In genomic region chr2:227473019-227473461, GRCh38 we compare ENCODE assay signal across 8 cellular contexts. TPM values are rescaled to one million over a fixed set of nuclear protein-coding genes. Genes with fewer than 3 reads are reported as not detected.
DNase-seq lines count a peak whose midpoint lies in the region; ATAC-seq, FAIRE-seq and TF ChIP-seq lines count a peak whose summit lies in the region.

No MANE protein-coding gene starts in this region.

- H3K27ac ChIP-seq in HEK293 (ENCODE audit: extremely low read depth, low read depth, low read length) (peak overlapping the region; percentile 40; the same call in 1 of the 2 replicates), iPS-18a (ENCODE audit: low read length) (no peak overlapping the region), suprapubic skin (peak overlapping the region; percentile 92)

- no peak for TF ChIP-seq POLR2A in suprapubic skin (IDR thresholded peaks at IDR 0.05)

- no peak for ATAC-seq in WTC11

- peak overlapping the region; percentile 89 for H3K4me3 Mint-ChIP-seq in WTC11

- CTCF ChIA-PET in HEK293 (lab: Yijun Ruan, JAX) (interaction anchor here (0.6 to 1.7 kb wide), 9 partner anchors 9 to 1208 kb away, joined by 3 to 4 read pairs (median 3); no protein-coding TSS in a partner anchor), WTC11 (lab: Charles Lee) (interaction anchor here (0.6 to 0.9 kb wide), 2 partner anchors 13 to 185 kb away, joined by 3 read pairs; no protein-coding TSS in a partner anchor)

- peak overlapping the region; percentile 74 for H3K27ac Mint-ChIP-seq in WTC11

- 1% methylated on average over 18 of the region's 19 CpGs for WGBS in suprapubic skin

- H3K27me3 Mint-ChIP-seq in WTC11 (ENCODE audit: low read depth): no peaks in the 10 kb centered on the region

- H3K9me3 ChIP-seq in HEK293 (ENCODE audit: control insufficient read depth, insufficient read depth, low read depth, low read length): no peaks in the 10 kb centered on the region
- no peaks in the 10 kb centered on the region for H3K9me3 ChIP-seq in iPS-18a (ENCODE audit: control insufficient read depth, low read depth, low read length)
- no peaks in the 10 kb centered on the region for H3K9me3 ChIP-seq in suprapubic skin

- H3K4me1 Mint-ChIP-seq in WTC11: peaks cover 26% of the 10 kb centered on the region

- no peak for FAIRE-seq in urothelium cell line (lab: Jason Lieb, UNC)

- no peak for DNase-seq in AG09309 (ENCODE audit: low read depth)
- no peak for DNase-seq in WTC11 (ENCODE audit: low spot score)
- no peak for DNase-seq in suprapubic skin (ENCODE audit: low spot score in 2 of 2)
- DNase-seq in putamen (ENCODE audit: low spot score): no peak
- no peak for DNase-seq in stimulated activated CD4-positive, alpha-beta T cell treated with anti-CD3 and anti-CD28 coated beads, Interleukin-2, amount 100 ng/mL, for 48 hours
- no peak for DNase-seq in urothelium cell line (ENCODE audit: low spot score)

- H3K4me3 ChIP-seq in AG09309 (ENCODE audit: control insufficient read depth, low read depth, low read length): peak overlapping the region; percentile 79
- peak overlapping the region; percentile 90 for H3K4me3 ChIP-seq in HEK293 (ENCODE audit: low read depth, low read length)
- H3K4me3 ChIP-seq in iPS-18a (ENCODE audit: low read length): peak overlapping the region; percentile 90
- H3K4me3 ChIP-seq in suprapubic skin: peak overlapping the region; percentile 98

- no peaks in the 10 kb centered on the region for H3K9me3 Mint-ChIP-seq in WTC11

- no peaks in the 10 kb centered on the region for H3K36me3 Mint-ChIP-seq in WTC11

- TF ChIP-seq EP300 in suprapubic skin (IDR thresholded peaks at IDR 0.05): no peak

- H3K36me3 ChIP-seq in HEK293 (ENCODE audit: control insufficient read depth in 2 of 2, insufficient read depth in 1 of 2, low read length in 2 of 2) (no peaks in the 10 kb centered on the region), iPS-18a (ENCODE audit: control insufficient read depth, low read depth, low read length) (no peaks in the 10 kb centered on the region), suprapubic skin (no peaks in the 10 kb centered on the region)

- peak overlapping the region; percentile 71 for H3K9ac ChIP-seq in iPS-18a (ENCODE audit: low read length)

- H3K27me3 ChIP-seq in iPS-18a (ENCODE audit: control insufficient read depth, insufficient read depth, low read length): no peaks in the 10 kb centered on the region
- no peaks in the 10 kb centered on the region for H3K27me3 ChIP-seq in suprapubic skin

- POLR2A ChIA-PET in HEK293 (lab: Yijun Ruan, JAX) (interaction anchor here (0.6 to 1.2 kb wide), 2 partner anchors 51 to 67 kb away, joined by 3 to 7 read pairs; no protein-coding TSS in a partner anchor), WTC11 (lab: Charles Lee) (interaction anchor here (0.6 kb wide), 2 partner anchors 43 to 308 kb away, joined by 3 read pairs; no protein-coding TSS in a partner anchor)

- TF ChIP-seq CTCF in AG09309 (IDR thresholded peaks at IDR 0.05; ENCODE audit: control insufficient read depth, insufficient read depth, low read depth, low read length, missing control alignments) (no peak), HEK293 (tag by site-specific recombination; IDR thresholded peaks at IDR 0.05) (no peak), WTC11 (IDR thresholded peaks at IDR 0.05) (no peak), suprapubic skin (IDR thresholded peaks at IDR 0.05) (no peak)

- H3K4me1 ChIP-seq in HEK293 (ENCODE audit: control insufficient read depth, insufficient read depth, low read length) (peaks cover 10% of the 10 kb centered on the region), iPS-18a (ENCODE audit: control insufficient read depth, low read depth, low read length) (peaks cover 8% of the 10 kb centered on the region), suprapubic skin (peaks cover 23% of the 10 kb centered on the region)

TF ChIP-seq in HEK293, 187 proteins besides CTCF, POLR2A, EP300 and RAD21 (continues in another document):
- peak; percentile 53 for TF ChIP-seq ZNF335 (tag by site-specific recombination; conservative IDR thresholded peaks at IDR 0.05)
- no peak for TF ChIP-seq ZNF530 (tag by site-specific recombination; IDR thresholded peaks at IDR 0.05; ENCODE audit: low read depth)
- TF ChIP-seq, protein P1, sequence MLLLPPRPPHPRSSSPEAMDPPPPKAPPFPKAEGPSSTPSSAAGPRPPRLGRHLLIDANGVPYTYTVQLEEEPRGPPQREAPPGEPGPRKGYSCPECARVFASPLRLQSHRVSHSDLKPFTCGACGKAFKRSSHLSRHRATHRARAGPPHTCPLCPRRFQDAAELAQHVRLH (tag by site-specific recombination; IDR thresholded peaks at IDR 0.05): no peak
- TF ChIP-seq ZBTB7A (tag by site-specific recombination; IDR thresholded peaks at IDR 0.05; ENCODE audit: low read depth): no peak
- TF ChIP-seq SP7 (tag by site-specific recombination; IDR thresholded peaks at IDR 0.05): peak; percentile 43; the same call in 1 of the 2 replicates
- peak; percentile 35; the same call in 1 of the 2 replicates for TF ChIP-seq ZNF394 (tag by site-specific recombination; IDR thresholded peaks at IDR 0.05; ENCODE audit: borderline replicate concordance)
- peak; percentile 41; the same call in 1 of the 2 replicates for TF ChIP-seq IKZF3 (tag by site-specific recombination; IDR thresholded peaks at IDR 0.05)
- TF ChIP-seq ZNF16 (tag by site-specific recombination; IDR thresholded peaks at IDR 0.05; ENCODE audit: low read depth): no peak
- no peak for TF ChIP-seq ZNF174 (tag by site-specific recombination; IDR thresholded peaks at IDR 0.05)
- TF ChIP-seq PRDM1 (tag by site-specific recombination; IDR thresholded peaks at IDR 0.05): peak; percentile 78
- 0 out of 2 replicates have a peak, but pooled peaks have one; percentile 44 for TF ChIP-seq KLF17 (tag by site-specific recombination; IDR thresholded peaks at IDR 0.05)
- TF ChIP-seq ZNF555 (tag by site-specific recombination; conservative IDR thresholded peaks at IDR 0.05): no peak
- TF ChIP-seq OSR2 (tag by site-specific recombination; IDR thresholded peaks at IDR 0.05): 0 out of 2 replicates have a peak, but pooled peaks have one; percentile 19
- TF ChIP-seq ZNF510 (tag by site-specific recombination; IDR thresholded peaks at IDR 0.05; ENCODE audit: insufficient replicate concordance): no peak
- peak; percentile 62; the same call in 1 of the 2 replicates for TF ChIP-seq GLIS1 (tag by site-specific recombination; IDR thresholded peaks at IDR 0.05)
- TF ChIP-seq MEIS1 (CRISPR knock-in tag; IDR thresholded peaks at IDR 0.05; ENCODE audit: borderline replicate concordance): no peak
- TF ChIP-seq ZBTB17 (tag by site-specific recombination; IDR thresholded peaks at IDR 0.05): peak; percentile 59; the same call in 1 of the 2 replicates

TF ChIP-seq in WTC11, 78 proteins besides CTCF, POLR2A, EP300 and RAD21:
- TF ChIP-seq SMAD3 (CRISPR knock-in tag; IDR thresholded peaks at IDR 0.05; ENCODE audit: borderline replicate concordance) (no peak), GTF2I (CRISPR knock-in tag; conservative IDR thresholded peaks at IDR 0.05) (no peak), HMGA2 (CRISPR knock-in tag; IDR thresholded peaks at IDR 0.05) (no peak), ETV6 (CRISPR knock-in tag; IDR thresholded peaks at IDR 0.05) (no peak), GRHL2 (CRISPR knock-in tag; IDR thresholded peaks at IDR 0.05; ENCODE audit: insufficient replicate concordance, severe bottlenecking) (no peak), OVOL2 (CRISPR knock-in tag; IDR thresholded peaks at IDR 0.05; ENCODE audit: borderline replicate concordance) (no peak), NFYB (CRISPR knock-in tag; conservative IDR thresholded peaks at IDR 0.05; ENCODE audit: low read depth) (no peak), E2F4 (CRISPR knock-in tag; IDR thresholded peaks at IDR 0.05; ENCODE audit: borderline replicate concordance, low read depth) (no peak)
- TF ChIP-seq, protein P2, sequence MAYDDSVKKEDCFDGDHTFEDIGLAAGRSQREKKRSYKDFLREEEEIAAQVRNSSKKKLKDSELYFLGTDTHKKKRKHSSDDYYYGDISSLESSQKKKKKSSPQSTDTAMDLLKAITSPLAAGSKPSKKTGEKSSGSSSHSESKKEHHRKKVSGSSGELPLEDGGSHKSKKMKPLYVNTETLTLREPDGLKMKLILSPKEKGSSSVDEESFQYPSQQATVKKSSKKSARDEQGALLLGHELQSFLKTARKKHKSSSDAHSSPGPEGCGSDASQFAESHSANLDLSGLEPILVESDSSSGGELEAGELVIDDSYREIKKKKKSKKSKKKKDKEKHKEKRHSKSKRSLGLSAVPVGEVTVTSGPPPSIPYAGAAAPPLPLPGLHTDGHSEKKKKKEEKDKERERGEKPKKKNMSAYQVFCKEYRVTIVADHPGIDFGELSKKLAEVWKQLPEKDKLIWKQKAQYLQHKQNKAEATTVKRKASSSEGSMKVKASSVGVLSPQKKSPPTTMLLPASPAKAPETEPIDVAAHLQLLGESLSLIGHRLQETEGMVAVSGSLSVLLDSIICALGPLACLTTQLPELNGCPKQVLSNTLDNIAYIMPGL (CRISPR knock-in tag; IDR thresholded peaks at IDR 0.05): no peak

RNA-seq across cellular contexts. Expression of gene AGFG1, which starts 1.1 kb away (rescaled TPM):
- 77.5 to 82.1 TPM (median 81.3 TPM) in 3 replicates for total RNA-seq in WTC11 (2021)
- total RNA-seq in suprapubic skin: 10 to 100 TPM; 41.0 to 60.3 (median 55.0) TPM
